In the genomic region with DNA sequence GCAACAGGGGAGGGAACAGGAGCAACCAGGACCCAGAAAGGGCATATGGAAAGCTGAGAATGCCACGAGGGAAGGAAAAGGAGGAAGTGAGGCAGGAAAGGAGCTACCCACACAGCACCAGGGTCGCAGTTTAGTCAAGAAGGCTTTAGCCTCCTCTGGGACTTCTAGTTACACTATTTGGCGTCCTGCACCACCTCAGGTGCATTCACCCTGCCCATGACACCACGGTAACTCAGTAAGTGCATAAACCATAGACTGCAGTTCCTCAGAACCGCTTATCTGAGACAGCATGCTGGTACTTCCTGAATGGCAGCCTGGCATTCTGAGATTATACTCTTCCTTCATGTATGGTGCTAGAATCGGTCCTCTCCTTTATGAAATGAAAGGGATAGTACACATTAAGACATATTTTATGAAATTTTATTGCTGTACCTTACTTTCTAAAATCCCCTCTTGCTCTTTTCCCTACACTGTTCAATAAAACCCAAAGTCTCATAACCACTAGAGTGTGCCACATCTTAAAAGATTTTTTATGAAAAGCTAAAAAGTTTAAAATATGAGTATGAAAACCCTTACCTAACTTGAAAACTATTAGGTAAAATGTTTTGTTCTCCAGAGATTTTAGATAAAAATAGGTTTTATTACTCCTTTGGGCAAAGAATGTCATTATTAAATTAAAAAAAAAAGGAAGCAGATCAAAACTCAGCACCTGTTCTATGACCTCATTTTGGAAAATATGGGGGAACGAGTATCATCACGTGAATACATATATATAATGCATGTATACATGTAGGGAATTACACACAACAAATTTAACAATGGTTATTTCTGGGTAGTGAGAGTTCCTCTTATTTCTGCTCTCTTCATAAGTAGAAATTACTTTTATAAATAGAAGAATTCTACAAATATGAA, we compare ENCODE assay signal across 1 cellular context.
TF ChIP-seq lines count a peak whose summit lies in the region.

No MANE protein-coding gene starts in this region.

TF ChIP-seq in H1, 55 proteins besides CTCF, POLR2A, EP300 and RAD21:
- TF ChIP-seq BACH1 (IDR thresholded peaks at IDR 0.05; ENCODE audit: low read length) (no peak), USF2 (IDR thresholded peaks at IDR 0.05; ENCODE audit: low read length) (no peak), CBX8 (IDR thresholded peaks at IDR 0.05; ENCODE audit: borderline replicate concordance, low read depth, low read length) (no peak), EGR1 (IDR thresholded peaks at IDR 0.05; ENCODE audit: borderline replicate concordance, low read depth, low read length) (no peak), HDAC2 (IDR thresholded peaks at IDR 0.05; ENCODE audit: borderline replicate concordance in 1 of 2, low read depth in 2 of 2, low read length in 2 of 2) (no peak)
- TF ChIP-seq, protein P1, sequence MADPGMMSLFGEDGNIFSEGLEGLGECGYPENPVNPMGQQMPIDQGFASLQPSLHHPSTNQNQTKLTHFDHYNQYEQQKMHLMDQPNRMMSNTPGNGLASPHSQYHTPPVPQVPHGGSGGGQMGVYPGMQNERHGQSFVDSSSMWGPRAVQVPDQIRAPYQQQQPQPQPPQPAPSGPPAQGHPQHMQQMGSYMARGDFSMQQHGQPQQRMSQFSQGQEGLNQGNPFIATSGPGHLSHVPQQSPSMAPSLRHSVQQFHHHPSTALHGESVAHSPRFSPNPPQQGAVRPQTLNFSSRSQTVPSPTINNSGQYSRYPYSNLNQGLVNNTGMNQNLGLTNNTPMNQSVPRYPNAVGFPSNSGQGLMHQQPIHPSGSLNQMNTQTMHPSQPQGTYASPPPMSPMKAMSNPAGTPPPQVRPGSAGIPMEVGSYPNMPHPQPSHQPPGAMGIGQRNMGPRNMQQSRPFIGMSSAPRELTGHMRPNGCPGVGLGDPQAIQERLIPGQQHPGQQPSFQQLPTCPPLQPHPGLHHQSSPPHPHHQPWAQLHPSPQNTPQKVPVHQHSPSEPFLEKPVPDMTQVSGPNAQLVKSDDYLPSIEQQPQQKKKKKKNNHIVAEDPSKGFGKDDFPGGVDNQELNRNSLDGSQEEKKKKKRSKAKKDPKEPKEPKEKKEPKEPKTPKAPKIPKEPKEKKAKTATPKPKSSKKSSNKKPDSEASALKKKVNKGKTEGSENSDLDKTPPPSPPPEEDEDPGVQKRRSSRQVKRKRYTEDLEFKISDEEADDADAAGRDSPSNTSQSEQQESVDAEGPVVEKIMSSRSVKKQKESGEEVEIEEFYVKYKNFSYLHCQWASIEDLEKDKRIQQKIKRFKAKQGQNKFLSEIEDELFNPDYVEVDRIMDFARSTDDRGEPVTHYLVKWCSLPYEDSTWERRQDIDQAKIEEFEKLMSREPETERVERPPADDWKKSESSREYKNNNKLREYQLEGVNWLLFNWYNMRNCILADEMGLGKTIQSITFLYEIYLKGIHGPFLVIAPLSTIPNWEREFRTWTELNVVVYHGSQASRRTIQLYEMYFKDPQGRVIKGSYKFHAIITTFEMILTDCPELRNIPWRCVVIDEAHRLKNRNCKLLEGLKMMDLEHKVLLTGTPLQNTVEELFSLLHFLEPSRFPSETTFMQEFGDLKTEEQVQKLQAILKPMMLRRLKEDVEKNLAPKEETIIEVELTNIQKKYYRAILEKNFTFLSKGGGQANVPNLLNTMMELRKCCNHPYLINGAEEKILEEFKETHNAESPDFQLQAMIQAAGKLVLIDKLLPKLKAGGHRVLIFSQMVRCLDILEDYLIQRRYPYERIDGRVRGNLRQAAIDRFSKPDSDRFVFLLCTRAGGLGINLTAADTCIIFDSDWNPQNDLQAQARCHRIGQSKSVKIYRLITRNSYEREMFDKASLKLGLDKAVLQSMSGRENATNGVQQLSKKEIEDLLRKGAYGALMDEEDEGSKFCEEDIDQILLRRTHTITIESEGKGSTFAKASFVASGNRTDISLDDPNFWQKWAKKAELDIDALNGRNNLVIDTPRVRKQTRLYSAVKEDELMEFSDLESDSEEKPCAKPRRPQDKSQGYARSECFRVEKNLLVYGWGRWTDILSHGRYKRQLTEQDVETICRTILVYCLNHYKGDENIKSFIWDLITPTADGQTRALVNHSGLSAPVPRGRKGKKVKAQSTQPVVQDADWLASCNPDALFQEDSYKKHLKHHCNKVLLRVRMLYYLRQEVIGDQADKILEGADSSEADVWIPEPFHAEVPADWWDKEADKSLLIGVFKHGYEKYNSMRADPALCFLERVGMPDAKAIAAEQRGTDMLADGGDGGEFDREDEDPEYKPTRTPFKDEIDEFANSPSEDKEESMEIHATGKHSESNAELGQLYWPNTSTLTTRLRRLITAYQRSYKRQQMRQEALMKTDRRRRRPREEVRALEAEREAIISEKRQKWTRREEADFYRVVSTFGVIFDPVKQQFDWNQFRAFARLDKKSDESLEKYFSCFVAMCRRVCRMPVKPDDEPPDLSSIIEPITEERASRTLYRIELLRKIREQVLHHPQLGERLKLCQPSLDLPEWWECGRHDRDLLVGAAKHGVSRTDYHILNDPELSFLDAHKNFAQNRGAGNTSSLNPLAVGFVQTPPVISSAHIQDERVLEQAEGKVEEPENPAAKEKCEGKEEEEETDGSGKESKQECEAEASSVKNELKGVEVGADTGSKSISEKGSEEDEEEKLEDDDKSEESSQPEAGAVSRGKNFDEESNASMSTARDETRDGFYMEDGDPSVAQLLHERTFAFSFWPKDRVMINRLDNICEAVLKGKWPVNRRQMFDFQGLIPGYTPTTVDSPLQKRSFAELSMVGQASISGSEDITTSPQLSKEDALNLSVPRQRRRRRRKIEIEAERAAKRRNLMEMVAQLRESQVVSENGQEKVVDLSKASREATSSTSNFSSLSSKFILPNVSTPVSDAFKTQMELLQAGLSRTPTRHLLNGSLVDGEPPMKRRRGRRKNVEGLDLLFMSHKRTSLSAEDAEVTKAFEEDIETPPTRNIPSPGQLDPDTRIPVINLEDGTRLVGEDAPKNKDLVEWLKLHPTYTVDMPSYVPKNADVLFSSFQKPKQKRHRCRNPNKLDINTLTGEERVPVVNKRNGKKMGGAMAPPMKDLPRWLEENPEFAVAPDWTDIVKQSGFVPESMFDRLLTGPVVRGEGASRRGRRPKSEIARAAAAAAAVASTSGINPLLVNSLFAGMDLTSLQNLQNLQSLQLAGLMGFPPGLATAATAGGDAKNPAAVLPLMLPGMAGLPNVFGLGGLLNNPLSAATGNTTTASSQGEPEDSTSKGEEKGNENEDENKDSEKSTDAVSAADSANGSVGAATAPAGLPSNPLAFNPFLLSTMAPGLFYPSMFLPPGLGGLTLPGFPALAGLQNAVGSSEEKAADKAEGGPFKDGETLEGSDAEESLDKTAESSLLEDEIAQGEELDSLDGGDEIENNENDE (IDR thresholded peaks at IDR 0.05; ENCODE audit: insufficient replicate concordance, low read length) = no peak
